8 cellular contexts compared by ENCODE assay signal in the genomic region with DNA sequence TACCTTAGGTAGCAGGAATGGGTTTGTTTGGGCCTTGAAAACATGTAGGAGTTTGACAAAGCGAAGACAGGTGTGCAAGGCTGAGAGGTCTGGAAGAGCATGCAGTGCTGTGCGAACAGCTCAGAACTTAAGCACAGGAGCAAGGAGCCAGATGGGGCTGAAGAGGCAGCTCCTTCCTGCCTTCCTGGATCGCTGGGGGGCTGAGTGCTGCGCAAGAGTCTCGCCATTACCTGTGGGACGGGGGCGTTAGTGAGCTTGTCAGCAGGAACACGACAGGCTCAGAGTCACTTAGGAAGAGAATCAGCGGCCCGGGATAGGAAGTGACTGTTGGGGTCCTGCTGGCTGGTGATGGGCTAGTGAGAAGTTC. TPM values are rescaled to one million over a fixed set of nuclear protein-coding genes. Genes with fewer than 3 reads are reported as not detected.
DNase-seq lines count a peak whose midpoint lies in the region; ATAC-seq, FAIRE-seq and TF ChIP-seq lines count a peak whose summit lies in the region.

No MANE protein-coding gene starts in this region.

- peak overlapping the region; percentile 80 for H2AFZ ChIP-seq in MM.1S (ENCODE audit: low read length)

- H3K36me3 ChIP-seq in MM.1S (replicated peaks; ENCODE audit: insufficient read depth, low read length): no peaks in the 10 kb centered on the region
- H3K36me3 ChIP-seq in aorta (ENCODE audit: control insufficient read depth in 1 of 2, insufficient read depth in 2 of 2, low read length in 1 of 2): no peaks in the 10 kb centered on the region

- H3K79me2 ChIP-seq in MM.1S (ENCODE audit: low read length): peaks cover 29% of the 10 kb centered on the region

- no peak for FAIRE-seq in D721Med (lab: Jason Lieb, UNC)

- H3K4me1 ChIP-seq in MM.1S (ENCODE audit: low read length) (peaks cover 7% of the 10 kb centered on the region), aorta (ENCODE audit: control insufficient read depth in 1 of 2, insufficient read depth in 2 of 2, low read length in 2 of 2) (no peaks in the 10 kb centered on the region)

- no peaks in the 10 kb centered on the region for H3K9me2 ChIP-seq in MM.1S (replicated peaks; ENCODE audit: insufficient read depth, low read length)

- H3F3A ChIP-seq in MM.1S (ENCODE audit: insufficient read depth, low read length): no peaks in the 10 kb centered on the region

- intact Hi-C loops in aorta (cut with DNase I): loop anchor here in 1 of 2 donors (5.0 kb wide), 2 partner anchors 59 to 446 kb away; a partner anchor contains a TSS

- no peaks in the 10 kb centered on the region for H3K27me3 ChIP-seq in MM.1S (replicated peaks; ENCODE audit: insufficient read depth, low read length)
- no peaks in the 10 kb centered on the region for H3K27me3 ChIP-seq in aorta (ENCODE audit: control insufficient read depth in 1 of 2, insufficient read depth in 2 of 2, low read length in 1 of 2)

- H3K27me3 Mint-ChIP-seq in mesothelial cell of epicardium (ENCODE audit: low read depth): no peaks in the 10 kb centered on the region

- H3K27ac ChIP-seq in MM.1S (ENCODE audit: low read length): 0 out of 2 replicates have a peak overlapping the region, but pooled peaks have one; percentile 1
- peak overlapping the region in 1 of 2 donors; percentile 55 for H3K27ac ChIP-seq in aorta (ENCODE audit: low read depth in 1 of 2, low read length in 2 of 2)

- H3K36me3 Mint-ChIP-seq in mesothelial cell of epicardium: no peaks in the 10 kb centered on the region

- peak overlapping the region; percentile 82 for H3K4me3 Mint-ChIP-seq in mesothelial cell of epicardium

- peak overlapping the region; percentile 81; the same call in 1 of the 2 replicates for H3K9ac ChIP-seq in MM.1S (ENCODE audit: low read length)

- peak overlapping the region; percentile 99 for H3K4me2 ChIP-seq in MM.1S (ENCODE audit: low read depth, low read length)

- ATAC-seq in GM21367 (IDR thresholded peaks at IDR 0.05; ENCODE audit: unreplicated experiment) (peak; percentile 8), aorta (ENCODE audit: low FRiP score) (no peak), HG03565 (IDR thresholded peaks at IDR 0.05; ENCODE audit: unreplicated experiment) (no peak)

- TF ChIP-seq CTCF in MM.1S (IDR thresholded peaks at IDR 0.05; ENCODE audit: low read length) (no peak), choroid plexus epithelial cell (conservative IDR thresholded peaks at IDR 0.05; ENCODE audit: low read depth, low read length) (no peak), mesothelial cell of epicardium (IDR thresholded peaks at IDR 0.05; ENCODE audit: unreplicated experiment) (no peak), D721Med (IDR thresholded peaks at IDR 0.05; ENCODE audit: insufficient read depth, missing control alignments) (no peak)

- peaks cover 22% of the 10 kb centered on the region for H3K4me1 Mint-ChIP-seq in mesothelial cell of epicardium

- WGBS in aorta, 2 donors: 10 to 11% methylated on average over 10 of the region's 10 CpGs

- DNase-seq in MM.1S: peak; percentile 15
- peak; percentile 50 for DNase-seq in choroid plexus epithelial cell (ENCODE audit: low read depth)
- DNase-seq in mesothelial cell of epicardium (ENCODE audit: low spot score in 2 of 2, unreplicated experiment in 2 of 2): peak in 1 of 2 experiments; percentile 47
- no peak for DNase-seq in aorta
- no peak for DNase-seq in OCI-M1 (lab: John Stamatoyannopoulos, UW)
- DNase-seq in D721Med (ENCODE audit: insufficient read length, low spot score): no peak

- no peaks in the 10 kb centered on the region for H4K20me1 ChIP-seq in MM.1S (ENCODE audit: insufficient read depth, low read length)

- H3K9me3 ChIP-seq in MM.1S (replicated peaks; ENCODE audit: insufficient read depth, low read length): no peaks in the 10 kb centered on the region
- no peaks in the 10 kb centered on the region for H3K9me3 ChIP-seq in aorta (ENCODE audit: control insufficient read depth, low read length)

- no peaks in the 10 kb centered on the region for H3K9me3 Mint-ChIP-seq in mesothelial cell of epicardium

- H3K27ac Mint-ChIP-seq in mesothelial cell of epicardium: peak overlapping the region; percentile 81

- H3K4me3 ChIP-seq in MM.1S (ENCODE audit: low read length) (peak overlapping the region; percentile 83), choroid plexus epithelial cell (ENCODE audit: low read depth, low read length) (peak overlapping the region; percentile 96), aorta (ENCODE audit: low read length in 2 of 2) (peak overlapping the region; percentile 50 to 55)

RNA-seq across cellular contexts. Expression of a gene that starts 0.5 kb away (rescaled TPM):
- 5.1 to 5.6 TPM (median 5.4 TPM) in 3 replicates for total RNA-seq in mesothelial cell of epicardium
- total RNA-seq in aorta: 1 to 10 TPM; 2.7 to 3.6 TPM
- 1 to 10 TPM; 2.1 to 4.3 TPM for polyA plus RNA-seq in aorta

RNA-seq across cellular contexts. Expression of a gene that starts 9.2 kb away (rescaled TPM):
- total RNA-seq in mesothelial cell of epicardium: 14.9 to 17.3 TPM (median 15.0 TPM) in 3 replicates
- total RNA-seq in aorta: 1 to 10 TPM; 6.0 to 6.5 TPM
- polyA plus RNA-seq in aorta: 10 to 100 TPM in 1 of 2 donors, 1 to 10 TPM in 1; 8.4 to 50.5 TPM

RNA-seq across cellular contexts. Expression of a gene that starts 56.2 kb away (rescaled TPM):
- total RNA-seq in mesothelial cell of epicardium (67.5 to 71.2 TPM (median 69.8 TPM) in 3 replicates), aorta (10 to 100 TPM; 73.9 to 80.4 TPM)
- polyA plus RNA-seq in aorta: 10 to 100 TPM; 37.4 to 53.8 TPM

Comparison
In these comparisons a context has a peak if more than half of its experiments do, and no peak if none do; other contexts are left out.
1. DNase-seq: peak in MM.1S (single experiment) and choroid plexus epithelial cell (single experiment); none in aorta (0 of 2), OCI-M1 (single experiment) and D721Med (single experiment).
2. Peak in every context shown above with its lines, with median percentiles within 50 percentile points of each other: H3K4me3 ChIP-seq.